In the genomic region with DNA sequence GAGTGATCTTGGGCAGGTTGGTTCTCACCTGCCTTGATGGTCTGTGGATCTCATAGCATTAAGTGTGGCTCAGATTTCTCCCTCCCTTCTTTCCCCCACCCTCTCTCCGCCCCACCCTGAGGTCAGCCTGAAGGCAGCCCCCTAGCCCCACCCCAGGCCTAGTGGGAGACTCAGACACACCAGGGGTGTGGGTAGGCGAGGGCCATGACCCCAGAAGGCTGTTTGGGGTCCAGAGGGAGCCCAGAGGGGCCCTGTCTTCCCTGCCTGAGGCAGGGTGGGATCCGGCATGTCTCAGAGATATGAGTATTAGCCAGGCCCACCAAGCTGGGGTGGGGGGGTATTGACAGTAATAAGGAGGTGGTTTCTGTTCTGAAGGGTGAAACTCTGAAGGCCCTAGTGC, we compare ENCODE assay signal across 21 cellular contexts.
DNase-seq lines count a peak whose midpoint lies in the region; ATAC-seq and TF ChIP-seq lines count a peak whose summit lies in the region.
"Had no signal": no experiment of that assay in that cellular context is flagged by ENCODE, and none has a peak within 500 bp of the region (broad histone marks: within the 10 kb centered on the region; RNA-seq: fewer than 3 reads in every experiment).

No MANE protein-coding gene starts in this region.

- H3K36me3 ChIP-seq in BLaER1 (no peaks in the 10 kb centered on the region), esophagus muscularis mucosa (no peaks in the 10 kb centered on the region)
- H3K36me3 ChIP-seq: HAP-1 had no signal

- intact Hi-C loops in posterior vena cava (cut with DNase I) (no loop called here), esophagus muscularis mucosa (cut with DNase I) (no loop called here)

- H3K9ac ChIP-seq in BLaER1: no peak overlapping the region
- H3K9ac ChIP-seq: GM23248, SK-N-SH had no signal

- H3K4me1 ChIP-seq in BLaER1: peaks cover 74% of the 10 kb centered on the region
- peaks cover 8 to 32% (median 27%) of the 10 kb centered on the region in 4 donors for H3K4me1 ChIP-seq in esophagus muscularis mucosa

- H3K4me3 Mint-ChIP-seq in brain (no peak overlapping the region), mesothelial cell of epicardium (no peak overlapping the region)
- H3K4me3 Mint-ChIP-seq: CD4-positive, alpha-beta memory T cell; IgD-negative memory B cell had no signal

- H3K4me1 Mint-ChIP-seq in brain: peaks cover 99% of the 10 kb centered on the region
- H3K4me1 Mint-ChIP-seq in mesothelial cell of epicardium: peaks cover 64% of the 10 kb centered on the region
- H3K4me1 Mint-ChIP-seq: CD4-positive, alpha-beta memory T cell; IgD-negative memory B cell had no signal

- H3K27ac Mint-ChIP-seq in brain (peak overlapping the region in 4 of 5 experiments; percentile 41 to 92 (median 56)), mesothelial cell of epicardium (peak overlapping the region; percentile 43)
- H3K27ac Mint-ChIP-seq: CD4-positive, alpha-beta memory T cell; IgD-negative memory B cell had no signal

- H3K27ac ChIP-seq in BLaER1: peak overlapping the region; percentile 44; the same call in 1 of the 2 replicates
- H3K27ac ChIP-seq in esophagus muscularis mucosa (replicated peaks in 1 of 4): no peak overlapping the region
- H3K27ac ChIP-seq: GM23248 had no signal

- H3K4me3 ChIP-seq in BLaER1 (no peak overlapping the region), esophagus muscularis mucosa (no peak overlapping the region)
- H3K4me3 ChIP-seq: GM23248, HAP-1 had no signal

- no peak for TF ChIP-seq EP300 in esophagus muscularis mucosa (IDR thresholded peaks at IDR 0.05)

- H3K9me3 ChIP-seq in BLaER1 (no peaks in the 10 kb centered on the region), esophagus muscularis mucosa (no peaks in the 10 kb centered on the region)
- H3K9me3 ChIP-seq: HAP-1, SK-N-SH had no signal

- no peaks in the 10 kb centered on the region for H4K20me1 ChIP-seq in BLaER1

- H3K27me3 ChIP-seq in BLaER1 (no peaks in the 10 kb centered on the region), esophagus muscularis mucosa (no peaks in the 10 kb centered on the region)

- peak overlapping the region; percentile 85 for H3K4me2 ChIP-seq in BLaER1
- H3K4me2 ChIP-seq: SK-N-SH had no signal

- WGBS in esophagus muscularis mucosa: 89% methylated on average over 3 of the region's 3 CpGs

- H3K27me3 Mint-ChIP-seq in brain (no peaks in the 10 kb centered on the region), mesothelial cell of epicardium (ENCODE audit: low read depth) (no peaks in the 10 kb centered on the region)
- H3K27me3 Mint-ChIP-seq: CD4-positive, alpha-beta memory T cell; IgD-negative memory B cell had no signal

- ATAC-seq in HG03460 (IDR thresholded peaks at IDR 0.05; ENCODE audit: unreplicated experiment) (no peak), GM18502 (IDR thresholded peaks at IDR 0.05; ENCODE audit: poor library complexity, unreplicated experiment) (no peak)

- no peak for DNase-seq in mesothelial cell of epicardium (ENCODE audit: low spot score in 2 of 2, unreplicated experiment in 2 of 2)
- peak; percentile 55 for DNase-seq in posterior vena cava (ENCODE audit: low spot score)
- DNase-seq in CD1c-positive myeloid dendritic cell (ENCODE audit: extremely low spot score): no peak
- no peak for DNase-seq in esophagus muscularis mucosa (ENCODE audit: extremely low spot score)
- DNase-seq: CD4-positive, alpha-beta memory T cell; COR-L47; DMS53; GM23248; NCI-H1105; NCI-H1436 treated with DMSO at 0.1 percent for 48 hours; NCI-H1930; NCI-H2107; NCI-H524; NCI-H748 treated with DMSO at 0.1 percent for 48 hours; SK-N-SH had no signal

- TF ChIP-seq CTCF in brain (conservative IDR thresholded peaks at IDR 0.05): no peak
- no peak for TF ChIP-seq CTCF in mesothelial cell of epicardium (IDR thresholded peaks at IDR 0.05; ENCODE audit: unreplicated experiment)
- TF ChIP-seq CTCF in esophagus muscularis mucosa (IDR thresholded peaks at IDR 0.05): no peak

- H3K36me3 Mint-ChIP-seq in brain (no peaks in the 10 kb centered on the region), mesothelial cell of epicardium (no peaks in the 10 kb centered on the region)
- H3K36me3 Mint-ChIP-seq: CD4-positive, alpha-beta memory T cell had no signal

- H3K9me3 Mint-ChIP-seq in brain: peaks cover 0 to 2% (median 0%) of the 10 kb centered on the region in 5 experiments
- no peaks in the 10 kb centered on the region for H3K9me3 Mint-ChIP-seq in mesothelial cell of epicardium
- H3K9me3 Mint-ChIP-seq: CD4-positive, alpha-beta memory T cell had no signal

- TF ChIP-seq POLR2A in esophagus muscularis mucosa (IDR thresholded peaks at IDR 0.05; ENCODE audit: low read depth): no peak
